In genomic region chr3:182478369-182478768, GRCh38 we compare ENCODE assay signal across 7 cellular contexts.
"Had no signal": no experiment of that assay in that cellular context is flagged by ENCODE, and none has a peak within 500 bp of the region (broad histone marks: within the 10 kb centered on the region; RNA-seq: fewer than 3 reads in every experiment).

No MANE protein-coding gene starts in this region.

- ATAC-seq: HCT116 had no signal

- H3K4me3 ChIP-seq: HAP-1 had no signal

- H3K4me2 ChIP-seq: KMS-11 had no signal

- DNase-seq: GOT3, H7, IMR-90, KBM-7 had no signal

- H3K27ac ChIP-seq: KMS-11 had no signal

- H3K4me1 ChIP-seq: HAP-1 had no signal

- H3K9me3 ChIP-seq: HAP-1 had no signal

- H3K36me3 ChIP-seq: HAP-1 had no signal
